ENCODE assay signal across 33 cellular contexts in the genomic region with DNA sequence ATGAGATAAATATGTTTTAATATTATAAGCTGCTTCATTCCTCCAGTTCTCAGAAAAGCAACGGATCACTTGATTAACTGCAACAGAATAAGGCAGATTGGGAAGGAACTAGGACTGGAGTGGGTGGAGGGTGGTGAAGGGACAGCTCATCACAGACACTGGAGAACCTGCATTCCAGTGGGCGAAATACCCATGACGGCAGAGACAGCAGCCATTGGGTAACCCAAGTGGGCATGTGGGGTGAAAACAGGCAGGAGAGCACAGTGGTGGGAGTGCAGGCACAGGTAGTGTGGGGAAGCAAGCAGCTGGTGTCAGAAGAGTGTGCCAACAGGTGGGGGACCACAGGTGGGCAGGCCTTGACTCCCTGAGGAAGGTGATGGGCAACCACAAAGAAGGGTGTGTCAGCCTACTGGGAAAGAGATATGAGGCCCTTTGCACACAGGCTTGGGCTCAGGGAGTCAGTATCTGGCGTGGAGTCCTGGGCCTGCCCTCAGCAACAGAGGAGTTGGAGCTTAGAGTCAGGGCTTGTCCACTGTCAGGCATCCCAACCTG. TPM values are rescaled to one million over a fixed set of nuclear protein-coding genes. Genes with fewer than 3 reads are reported as not detected.
"Had no signal": no experiment of that assay in that cellular context is flagged by ENCODE, and none has a peak within 500 bp of the region (broad histone marks: within the 10 kb centered on the region; RNA-seq: fewer than 3 reads in every experiment).

No MANE protein-coding gene starts in this region.

- H3K36me3 Mint-ChIP-seq: activated naive CD8-positive, alpha-beta T cell treated with anti-CD3 and anti-CD28 coated beads for 36 hours had no signal

- ATAC-seq: activated T-cell treated with anti-CD3 and anti-CD28 coated beads, Interleukin-2, amount 50 U/mL, for 72 hours; activated T-helper 17 cell treated with anti-CD3 and anti-CD28 coated beads, Interleukin-2, amount 50 U/mL, for 72 hours; Panc1 had no signal

- DNase-seq: activated CD4-positive, alpha-beta memory T cell treated with anti-CD3 and anti-CD28 coated beads, Interleukin-2, amount 10 ng/mL, durations not matched to agents 7 days and 5 days; activated CD4-positive, alpha-beta T cell treated with anti-CD3 and anti-CD28 coated beads for 1 hour; activated CD4-positive, alpha-beta T cell treated with anti-CD3 and anti-CD28 coated beads for 48 hours; activated CD4-positive, CD25-positive, alpha-beta regulatory T cell; activated effector memory CD4-positive, alpha-beta T cell treated with anti-CD3 and anti-CD28 coated beads, Interleukin-2, amount 50 U/mL, for 16 hours; activated naive CD4-positive, alpha-beta T cell; activated naive CD4-positive, alpha-beta T cell treated with anti-CD3 and anti-CD28 coated beads, Interleukin-2, amount 50 U/mL, for 16 hours; activated naive CD8-positive, alpha-beta T cell treated with anti-CD3 and anti-CD28 coated beads for 36 hours; activated T-cell treated with anti-CD3 and anti-CD28 coated beads, Interleukin-2, amount 50 U/mL, for 1 hour; activated T-cell treated with anti-CD3 and anti-CD28 coated beads, Interleukin-2, amount 50 U/mL, for 72 hours; amniotic stem cell; aorta; brain microvascular endothelial cell; Karpas-422; MG63; NCI-H1048; NCI-H1105 treated with DMSO at 0.1 percent for 48 hours; NCI-H1436; NCI-H1694; NCI-H2029; NCI-H345; NCI-H524 treated with DMSO at 0.1 percent for 48 hours; SHP77; SJCRH30; T1000; WERI-Rb-1 had no signal

- H3K9me3 ChIP-seq: MG63, SJCRH30 had no signal

- H3K4me1 Mint-ChIP-seq: activated CD4-positive, alpha-beta memory T cell treated with anti-CD3 and anti-CD28 coated beads, Interleukin-2, amount 10 ng/mL, durations not matched to agents 7 days and 5 days; activated naive CD8-positive, alpha-beta T cell treated with anti-CD3 and anti-CD28 coated beads for 36 hours; activated T-helper 17 cell treated with anti-CD3 and anti-CD28 coated beads, Interleukin-2, amount 50 U/mL, for 72 hours; central memory CD8-positive, alpha-beta T cell had no signal

- H3K36me3 ChIP-seq: brain microvascular endothelial cell, MG63, SJCRH30 had no signal

- H3K27me3 ChIP-seq: MG63, SJCRH30 had no signal

- H3K4me3 ChIP-seq: MG63, SJCRH30, SK-N-MC had no signal

- H3K27ac ChIP-seq: brain microvascular endothelial cell, SJCRH30, SK-N-MC, WERI-Rb-1 had no signal

- H3K27ac Mint-ChIP-seq: activated CD4-positive, alpha-beta memory T cell treated with anti-CD3 and anti-CD28 coated beads, Interleukin-2, amount 10 ng/mL, durations not matched to agents 7 days and 5 days; activated naive CD8-positive, alpha-beta T cell treated with anti-CD3 and anti-CD28 coated beads for 36 hours; activated T-cell treated with anti-CD3 and anti-CD28 coated beads, Interleukin-2, amount 50 U/mL, for 72 hours; activated T-helper 17 cell treated with anti-CD3 and anti-CD28 coated beads, Interleukin-2, amount 50 U/mL, for 72 hours had no signal

- H3K4me3 Mint-ChIP-seq: activated CD4-positive, alpha-beta memory T cell treated with anti-CD3 and anti-CD28 coated beads, Interleukin-2, amount 10 ng/mL, durations not matched to agents 7 days and 5 days; activated naive CD8-positive, alpha-beta T cell treated with anti-CD3 and anti-CD28 coated beads for 36 hours; activated T-cell treated with anti-CD3 and anti-CD28 coated beads, Interleukin-2, amount 50 U/mL, for 72 hours; activated T-helper 17 cell treated with anti-CD3 and anti-CD28 coated beads, Interleukin-2, amount 50 U/mL, for 72 hours; central memory CD8-positive, alpha-beta T cell had no signal

- H3K9me3 Mint-ChIP-seq: activated CD4-positive, alpha-beta memory T cell treated with anti-CD3 and anti-CD28 coated beads, Interleukin-2, amount 10 ng/mL, durations not matched to agents 7 days and 5 days; activated naive CD8-positive, alpha-beta T cell treated with anti-CD3 and anti-CD28 coated beads for 36 hours; activated T-cell treated with anti-CD3 and anti-CD28 coated beads, Interleukin-2, amount 50 U/mL, for 72 hours; activated T-helper 17 cell treated with anti-CD3 and anti-CD28 coated beads, Interleukin-2, amount 50 U/mL, for 72 hours; central memory CD8-positive, alpha-beta T cell had no signal

- H3K4me1 ChIP-seq: SJCRH30 had no signal

RNA-seq across cellular contexts. Expression of gene DPYSL5, which starts 27.2 kb away (rescaled TPM):
- total RNA-seq: activated CD4-positive, alpha-beta memory T cell treated with anti-CD3 and anti-CD28 coated beads, Interleukin-2, amount 10 ng/mL, durations not matched to agents 7 days and 5 days; activated CD8-positive, alpha-beta memory T cell treated with anti-CD3 and anti-CD28 coated beads for 36 hours; activated naive CD8-positive, alpha-beta T cell treated with anti-CD3 and anti-CD28 coated beads for 36 hours; activated T-cell treated with anti-CD3 and anti-CD28 coated beads, Interleukin-2, amount 50 U/mL, for 72 hours; activated T-helper 17 cell treated with anti-CD3 and anti-CD28 coated beads, Interleukin-2, amount 50 U/mL, for 72 hours; aorta; RPMI7951; T-helper 2 cell treated with Interferon-gamma antibody and Interleukin-4, amounts not matched to agents 100 ng/mL and 5 ng/mL, for 36 hours had no signal
- polyA plus RNA-seq: aorta had no signal
